In the genomic region with DNA sequence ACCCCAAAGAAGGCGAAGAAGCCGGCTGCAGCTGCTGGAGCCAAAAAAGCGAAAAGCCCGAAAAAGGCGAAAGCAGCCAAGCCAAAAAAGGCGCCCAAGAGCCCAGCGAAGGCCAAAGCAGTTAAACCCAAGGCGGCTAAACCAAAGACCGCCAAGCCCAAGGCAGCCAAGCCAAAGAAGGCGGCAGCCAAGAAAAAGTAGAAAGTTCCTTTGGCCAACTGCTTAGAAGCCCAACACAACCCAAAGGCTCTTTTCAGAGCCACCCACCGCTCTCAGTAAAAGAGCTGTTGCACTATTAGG, we compare ENCODE assay signal across 2 cellular contexts.
TF ChIP-seq lines count a peak whose summit lies in the region.

No MANE protein-coding gene starts in this region.

TF ChIP-seq in K562, 482 proteins besides CTCF, POLR2A, EP300 and RAD21 (continued from another document and continues in another):
- TF ChIP-seq, protein P1, sequence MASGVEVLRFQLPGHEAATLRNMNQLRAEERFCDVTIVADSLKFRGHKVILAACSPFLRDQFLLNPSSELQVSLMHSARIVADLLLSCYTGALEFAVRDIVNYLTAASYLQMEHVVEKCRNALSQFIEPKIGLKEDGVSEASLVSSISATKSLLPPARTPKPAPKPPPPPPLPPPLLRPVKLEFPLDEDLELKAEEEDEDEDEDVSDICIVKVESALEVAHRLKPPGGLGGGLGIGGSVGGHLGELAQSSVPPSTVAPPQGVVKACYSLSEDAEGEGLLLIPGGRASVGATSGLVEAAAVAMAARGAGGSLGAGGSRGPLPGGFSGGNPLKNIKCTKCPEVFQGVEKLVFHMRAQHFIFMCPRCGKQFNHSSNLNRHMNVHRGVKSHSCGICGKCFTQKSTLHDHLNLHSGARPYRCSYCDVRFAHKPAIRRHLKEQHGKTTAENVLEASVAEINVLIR (CRISPR knock-in tag; IDR thresholded peaks at IDR 0.05): no peak
- TF ChIP-seq, protein P2, sequence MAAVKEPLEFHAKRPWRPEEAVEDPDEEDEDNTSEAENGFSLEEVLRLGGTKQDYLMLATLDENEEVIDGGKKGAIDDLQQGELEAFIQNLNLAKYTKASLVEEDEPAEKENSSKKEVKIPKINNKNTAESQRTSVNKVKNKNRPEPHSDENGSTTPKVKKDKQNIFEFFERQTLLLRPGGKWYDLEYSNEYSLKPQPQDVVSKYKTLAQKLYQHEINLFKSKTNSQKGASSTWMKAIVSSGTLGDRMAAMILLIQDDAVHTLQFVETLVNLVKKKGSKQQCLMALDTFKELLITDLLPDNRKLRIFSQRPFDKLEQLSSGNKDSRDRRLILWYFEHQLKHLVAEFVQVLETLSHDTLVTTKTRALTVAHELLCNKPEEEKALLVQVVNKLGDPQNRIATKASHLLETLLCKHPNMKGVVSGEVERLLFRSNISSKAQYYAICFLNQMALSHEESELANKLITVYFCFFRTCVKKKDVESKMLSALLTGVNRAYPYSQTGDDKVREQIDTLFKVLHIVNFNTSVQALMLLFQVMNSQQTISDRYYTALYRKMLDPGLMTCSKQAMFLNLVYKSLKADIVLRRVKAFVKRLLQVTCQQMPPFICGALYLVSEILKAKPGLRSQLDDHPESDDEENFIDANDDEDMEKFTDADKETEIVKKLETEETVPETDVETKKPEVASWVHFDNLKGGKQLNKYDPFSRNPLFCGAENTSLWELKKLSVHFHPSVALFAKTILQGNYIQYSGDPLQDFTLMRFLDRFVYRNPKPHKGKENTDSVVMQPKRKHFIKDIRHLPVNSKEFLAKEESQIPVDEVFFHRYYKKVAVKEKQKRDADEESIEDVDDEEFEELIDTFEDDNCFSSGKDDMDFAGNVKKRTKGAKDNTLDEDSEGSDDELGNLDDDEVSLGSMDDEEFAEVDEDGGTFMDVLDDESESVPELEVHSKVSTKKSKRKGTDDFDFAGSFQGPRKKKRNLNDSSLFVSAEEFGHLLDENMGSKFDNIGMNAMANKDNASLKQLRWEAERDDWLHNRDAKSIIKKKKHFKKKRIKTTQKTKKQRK (IDR thresholded peaks at IDR 0.05; ENCODE audit: borderline replicate concordance, low read depth, low read length): no peak
- TF ChIP-seq RBFOX2 (IDR thresholded peaks at IDR 0.05; ENCODE audit: low read depth, low read length) (peak; percentile 95), ZNF23 (CRISPR knock-in tag; IDR thresholded peaks at IDR 0.05) (no peak), CHD1 (IDR thresholded peaks at IDR 0.05; ENCODE audit: low read length) (peak; percentile 99), TEAD4 (IDR thresholded peaks at IDR 0.05; ENCODE audit: low read length) (peak; percentile 34; the same call in 1 of the 2 replicates), TEAD4 (CRISPR knock-in tag; IDR thresholded peaks at IDR 0.05; ENCODE audit: borderline replicate concordance) (no peak), TGIF2 (CRISPR knock-in tag; IDR thresholded peaks at IDR 0.05) (0 out of 2 replicates have a peak, but pooled peaks have one; percentile 9)
- TF ChIP-seq, protein P3, sequence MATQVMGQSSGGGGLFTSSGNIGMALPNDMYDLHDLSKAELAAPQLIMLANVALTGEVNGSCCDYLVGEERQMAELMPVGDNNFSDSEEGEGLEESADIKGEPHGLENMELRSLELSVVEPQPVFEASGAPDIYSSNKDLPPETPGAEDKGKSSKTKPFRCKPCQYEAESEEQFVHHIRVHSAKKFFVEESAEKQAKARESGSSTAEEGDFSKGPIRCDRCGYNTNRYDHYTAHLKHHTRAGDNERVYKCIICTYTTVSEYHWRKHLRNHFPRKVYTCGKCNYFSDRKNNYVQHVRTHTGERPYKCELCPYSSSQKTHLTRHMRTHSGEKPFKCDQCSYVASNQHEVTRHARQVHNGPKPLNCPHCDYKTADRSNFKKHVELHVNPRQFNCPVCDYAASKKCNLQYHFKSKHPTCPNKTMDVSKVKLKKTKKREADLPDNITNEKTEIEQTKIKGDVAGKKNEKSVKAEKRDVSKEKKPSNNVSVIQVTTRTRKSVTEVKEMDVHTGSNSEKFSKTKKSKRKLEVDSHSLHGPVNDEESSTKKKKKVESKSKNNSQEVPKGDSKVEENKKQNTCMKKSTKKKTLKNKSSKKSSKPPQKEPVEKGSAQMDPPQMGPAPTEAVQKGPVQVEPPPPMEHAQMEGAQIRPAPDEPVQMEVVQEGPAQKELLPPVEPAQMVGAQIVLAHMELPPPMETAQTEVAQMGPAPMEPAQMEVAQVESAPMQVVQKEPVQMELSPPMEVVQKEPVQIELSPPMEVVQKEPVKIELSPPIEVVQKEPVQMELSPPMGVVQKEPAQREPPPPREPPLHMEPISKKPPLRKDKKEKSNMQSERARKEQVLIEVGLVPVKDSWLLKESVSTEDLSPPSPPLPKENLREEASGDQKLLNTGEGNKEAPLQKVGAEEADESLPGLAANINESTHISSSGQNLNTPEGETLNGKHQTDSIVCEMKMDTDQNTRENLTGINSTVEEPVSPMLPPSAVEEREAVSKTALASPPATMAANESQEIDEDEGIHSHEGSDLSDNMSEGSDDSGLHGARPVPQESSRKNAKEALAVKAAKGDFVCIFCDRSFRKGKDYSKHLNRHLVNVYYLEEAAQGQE (CRISPR knock-in tag; IDR thresholded peaks at IDR 0.05; ENCODE audit: low read depth): no peak
- TF ChIP-seq, protein P4, sequence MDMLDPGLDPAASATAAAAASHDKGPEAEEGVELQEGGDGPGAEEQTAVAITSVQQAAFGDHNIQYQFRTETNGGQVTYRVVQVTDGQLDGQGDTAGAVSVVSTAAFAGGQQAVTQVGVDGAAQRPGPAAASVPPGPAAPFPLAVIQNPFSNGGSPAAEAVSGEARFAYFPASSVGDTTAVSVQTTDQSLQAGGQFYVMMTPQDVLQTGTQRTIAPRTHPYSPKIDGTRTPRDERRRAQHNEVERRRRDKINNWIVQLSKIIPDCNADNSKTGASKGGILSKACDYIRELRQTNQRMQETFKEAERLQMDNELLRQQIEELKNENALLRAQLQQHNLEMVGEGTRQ (CRISPR knock-in tag; IDR thresholded peaks at IDR 0.05): peak; percentile 19; the same call in 1 of the 2 replicates

TF ChIP-seq in HepG2, 621 proteins besides CTCF, POLR2A, EP300 and RAD21 (continued from another document):
- TF ChIP-seq, protein P5, sequence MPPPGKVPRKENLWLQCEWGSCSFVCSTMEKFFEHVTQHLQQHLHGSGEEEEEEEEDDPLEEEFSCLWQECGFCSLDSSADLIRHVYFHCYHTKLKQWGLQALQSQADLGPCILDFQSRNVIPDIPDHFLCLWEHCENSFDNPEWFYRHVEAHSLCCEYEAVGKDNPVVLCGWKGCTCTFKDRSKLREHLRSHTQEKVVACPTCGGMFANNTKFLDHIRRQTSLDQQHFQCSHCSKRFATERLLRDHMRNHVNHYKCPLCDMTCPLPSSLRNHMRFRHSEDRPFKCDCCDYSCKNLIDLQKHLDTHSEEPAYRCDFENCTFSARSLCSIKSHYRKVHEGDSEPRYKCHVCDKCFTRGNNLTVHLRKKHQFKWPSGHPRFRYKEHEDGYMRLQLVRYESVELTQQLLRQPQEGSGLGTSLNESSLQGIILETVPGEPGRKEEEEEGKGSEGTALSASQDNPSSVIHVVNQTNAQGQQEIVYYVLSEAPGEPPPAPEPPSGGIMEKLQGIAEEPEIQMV (CRISPR knock-in tag; IDR thresholded peaks at IDR 0.05; ENCODE audit: low read depth): no peak
- TF ChIP-seq ZFP37 (CRISPR knock-in tag; IDR thresholded peaks at IDR 0.05; ENCODE audit: borderline replicate concordance) (no peak), SAFB2 (CRISPR knock-in tag; IDR thresholded peaks at IDR 0.05; ENCODE audit: borderline replicate concordance, low read depth) (0 out of 2 replicates have a peak, but pooled peaks have one; percentile 26), ZNF251 (CRISPR knock-in tag; IDR thresholded peaks at IDR 0.05) (no peak), HIVEP1 (CRISPR knock-in tag; IDR thresholded peaks at IDR 0.05) (no peak)
- TF ChIP-seq, protein P6, sequence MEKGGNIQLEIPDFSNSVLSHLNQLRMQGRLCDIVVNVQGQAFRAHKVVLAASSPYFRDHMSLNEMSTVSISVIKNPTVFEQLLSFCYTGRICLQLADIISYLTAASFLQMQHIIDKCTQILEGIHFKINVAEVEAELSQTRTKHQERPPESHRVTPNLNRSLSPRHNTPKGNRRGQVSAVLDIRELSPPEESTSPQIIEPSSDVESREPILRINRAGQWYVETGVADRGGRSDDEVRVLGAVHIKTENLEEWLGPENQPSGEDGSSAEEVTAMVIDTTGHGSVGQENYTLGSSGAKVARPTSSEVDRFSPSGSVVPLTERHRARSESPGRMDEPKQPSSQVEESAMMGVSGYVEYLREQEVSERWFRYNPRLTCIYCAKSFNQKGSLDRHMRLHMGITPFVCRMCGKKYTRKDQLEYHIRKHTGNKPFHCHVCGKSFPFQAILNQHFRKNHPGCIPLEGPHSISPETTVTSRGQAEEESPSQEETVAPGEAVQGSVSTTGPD (CRISPR knock-in tag; IDR thresholded peaks at IDR 0.05): 0 out of 2 replicates have a peak, but pooled peaks have one; percentile 8
- TF ChIP-seq, protein P7, sequence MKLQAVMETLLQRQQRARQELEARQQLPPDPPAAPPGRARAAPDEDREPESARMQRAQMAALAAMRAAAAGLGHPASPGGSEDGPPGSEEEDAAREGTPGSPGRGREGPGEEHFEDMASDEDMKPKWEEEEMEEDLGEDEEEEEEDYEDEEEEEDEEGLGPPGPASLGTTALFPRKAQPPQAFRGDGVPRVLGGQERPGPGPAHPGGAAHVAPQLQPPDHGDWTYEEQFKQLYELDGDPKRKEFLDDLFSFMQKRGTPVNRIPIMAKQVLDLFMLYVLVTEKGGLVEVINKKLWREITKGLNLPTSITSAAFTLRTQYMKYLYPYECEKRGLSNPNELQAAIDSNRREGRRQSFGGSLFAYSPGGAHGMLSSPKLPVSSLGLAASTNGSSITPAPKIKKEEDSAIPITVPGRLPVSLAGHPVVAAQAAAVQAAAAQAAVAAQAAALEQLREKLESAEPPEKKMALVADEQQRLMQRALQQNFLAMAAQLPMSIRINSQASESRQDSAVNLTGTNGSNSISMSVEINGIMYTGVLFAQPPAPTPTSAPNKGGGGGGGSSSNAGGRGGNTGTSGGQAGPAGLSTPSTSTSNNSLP (IDR thresholded peaks at IDR 0.05; ENCODE audit: low read depth, low read length): no peak
- TF ChIP-seq, protein P8, sequence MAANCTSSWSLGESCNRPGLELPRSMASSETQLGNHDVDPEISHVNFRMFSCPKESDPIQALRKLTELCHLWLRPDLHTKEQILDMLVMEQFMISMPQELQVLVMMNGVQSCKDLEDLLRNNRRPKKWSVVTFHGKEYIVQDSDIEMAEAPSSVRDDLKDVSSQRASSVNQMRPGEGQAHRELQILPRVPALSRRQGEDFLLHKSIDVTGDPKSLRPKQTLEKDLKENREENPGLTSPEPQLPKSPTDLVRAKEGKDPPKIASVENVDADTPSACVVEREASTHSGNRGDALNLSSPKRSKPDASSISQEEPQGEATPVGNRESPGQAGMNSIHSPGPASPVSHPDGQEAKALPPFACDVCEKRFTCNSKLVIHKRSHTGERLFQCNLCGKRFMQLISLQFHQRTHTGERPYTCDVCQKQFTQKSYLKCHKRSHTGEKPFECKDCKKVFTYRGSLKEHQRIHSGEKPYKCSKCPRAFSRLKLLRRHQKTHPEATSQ (CRISPR knock-in tag; IDR thresholded peaks at IDR 0.05; ENCODE audit: borderline replicate concordance): peak; percentile 91
- TF ChIP-seq, protein P9, sequence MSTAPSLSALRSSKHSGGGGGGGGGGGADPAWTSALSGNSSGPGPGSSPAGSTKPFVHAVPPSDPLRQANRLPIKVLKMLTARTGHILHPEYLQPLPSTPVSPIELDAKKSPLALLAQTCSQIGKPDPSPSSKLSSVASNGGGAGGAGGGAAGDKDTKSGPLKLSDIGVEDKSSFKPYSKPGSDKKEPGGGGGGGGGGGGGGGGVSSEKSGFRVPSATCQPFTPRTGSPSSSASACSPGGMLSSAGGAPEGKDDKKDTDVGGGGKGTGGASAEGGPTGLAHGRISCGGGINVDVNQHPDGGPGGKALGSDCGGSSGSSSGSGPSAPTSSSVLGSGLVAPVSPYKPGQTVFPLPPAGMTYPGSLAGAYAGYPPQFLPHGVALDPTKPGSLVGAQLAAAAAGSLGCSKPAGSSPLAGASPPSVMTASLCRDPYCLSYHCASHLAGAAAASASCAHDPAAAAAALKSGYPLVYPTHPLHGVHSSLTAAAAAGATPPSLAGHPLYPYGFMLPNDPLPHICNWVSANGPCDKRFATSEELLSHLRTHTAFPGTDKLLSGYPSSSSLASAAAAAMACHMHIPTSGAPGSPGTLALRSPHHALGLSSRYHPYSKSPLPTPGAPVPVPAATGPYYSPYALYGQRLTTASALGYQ (CRISPR knock-in tag; IDR thresholded peaks at IDR 0.05): no peak
- TF ChIP-seq, protein P10, sequence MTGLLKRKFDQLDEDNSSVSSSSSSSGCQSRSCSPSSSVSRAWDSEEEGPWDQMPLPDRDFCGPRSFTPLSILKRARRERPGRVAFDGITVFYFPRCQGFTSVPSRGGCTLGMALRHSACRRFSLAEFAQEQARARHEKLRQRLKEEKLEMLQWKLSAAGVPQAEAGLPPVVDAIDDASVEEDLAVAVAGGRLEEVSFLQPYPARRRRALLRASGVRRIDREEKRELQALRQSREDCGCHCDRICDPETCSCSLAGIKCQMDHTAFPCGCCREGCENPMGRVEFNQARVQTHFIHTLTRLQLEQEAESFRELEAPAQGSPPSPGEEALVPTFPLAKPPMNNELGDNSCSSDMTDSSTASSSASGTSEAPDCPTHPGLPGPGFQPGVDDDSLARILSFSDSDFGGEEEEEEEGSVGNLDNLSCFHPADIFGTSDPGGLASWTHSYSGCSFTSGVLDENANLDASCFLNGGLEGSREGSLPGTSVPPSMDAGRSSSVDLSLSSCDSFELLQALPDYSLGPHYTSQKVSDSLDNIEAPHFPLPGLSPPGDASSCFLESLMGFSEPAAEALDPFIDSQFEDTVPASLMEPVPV (CRISPR knock-in tag; IDR thresholded peaks at IDR 0.05): peak; percentile 2; the same call in 1 of the 2 replicates
